ENCODE assay signal across 1 cellular context in the genomic region with DNA sequence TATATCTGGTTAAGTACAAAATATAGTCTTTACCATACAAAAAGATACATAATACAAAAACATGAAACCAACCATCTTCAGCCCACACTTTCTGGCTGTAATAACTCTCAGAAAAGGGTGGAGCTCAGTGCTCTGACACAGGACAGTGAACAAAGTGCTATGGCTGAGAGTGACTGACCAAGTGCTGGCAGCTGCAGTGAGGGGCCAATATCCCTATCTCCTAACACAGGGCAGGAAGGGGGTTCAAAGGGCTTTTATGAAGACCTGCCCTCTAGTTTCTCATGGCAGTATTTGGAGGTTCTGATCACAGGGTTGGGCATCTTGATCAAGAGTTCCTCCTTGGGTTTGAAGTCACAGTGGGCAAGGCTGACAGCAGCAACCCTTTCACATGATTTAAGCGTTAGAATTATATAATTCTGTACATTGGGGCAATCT.
TF ChIP-seq lines count a peak whose summit lies in the region.

No MANE protein-coding gene starts in this region.

TF ChIP-seq in neural cell, 6 proteins besides CTCF, POLR2A, EP300 and RAD21 (continued from another document):
- TF ChIP-seq, protein P1, sequence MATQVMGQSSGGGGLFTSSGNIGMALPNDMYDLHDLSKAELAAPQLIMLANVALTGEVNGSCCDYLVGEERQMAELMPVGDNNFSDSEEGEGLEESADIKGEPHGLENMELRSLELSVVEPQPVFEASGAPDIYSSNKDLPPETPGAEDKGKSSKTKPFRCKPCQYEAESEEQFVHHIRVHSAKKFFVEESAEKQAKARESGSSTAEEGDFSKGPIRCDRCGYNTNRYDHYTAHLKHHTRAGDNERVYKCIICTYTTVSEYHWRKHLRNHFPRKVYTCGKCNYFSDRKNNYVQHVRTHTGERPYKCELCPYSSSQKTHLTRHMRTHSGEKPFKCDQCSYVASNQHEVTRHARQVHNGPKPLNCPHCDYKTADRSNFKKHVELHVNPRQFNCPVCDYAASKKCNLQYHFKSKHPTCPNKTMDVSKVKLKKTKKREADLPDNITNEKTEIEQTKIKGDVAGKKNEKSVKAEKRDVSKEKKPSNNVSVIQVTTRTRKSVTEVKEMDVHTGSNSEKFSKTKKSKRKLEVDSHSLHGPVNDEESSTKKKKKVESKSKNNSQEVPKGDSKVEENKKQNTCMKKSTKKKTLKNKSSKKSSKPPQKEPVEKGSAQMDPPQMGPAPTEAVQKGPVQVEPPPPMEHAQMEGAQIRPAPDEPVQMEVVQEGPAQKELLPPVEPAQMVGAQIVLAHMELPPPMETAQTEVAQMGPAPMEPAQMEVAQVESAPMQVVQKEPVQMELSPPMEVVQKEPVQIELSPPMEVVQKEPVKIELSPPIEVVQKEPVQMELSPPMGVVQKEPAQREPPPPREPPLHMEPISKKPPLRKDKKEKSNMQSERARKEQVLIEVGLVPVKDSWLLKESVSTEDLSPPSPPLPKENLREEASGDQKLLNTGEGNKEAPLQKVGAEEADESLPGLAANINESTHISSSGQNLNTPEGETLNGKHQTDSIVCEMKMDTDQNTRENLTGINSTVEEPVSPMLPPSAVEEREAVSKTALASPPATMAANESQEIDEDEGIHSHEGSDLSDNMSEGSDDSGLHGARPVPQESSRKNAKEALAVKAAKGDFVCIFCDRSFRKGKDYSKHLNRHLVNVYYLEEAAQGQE (IDR thresholded peaks at IDR 0.05; ENCODE audit: borderline replicate concordance) = no peak
TF ChIP-seq in neural cell: peak in this region for 0.
